Comparison of ENCODE assay signal across 21 cellular contexts in the genomic region with DNA sequence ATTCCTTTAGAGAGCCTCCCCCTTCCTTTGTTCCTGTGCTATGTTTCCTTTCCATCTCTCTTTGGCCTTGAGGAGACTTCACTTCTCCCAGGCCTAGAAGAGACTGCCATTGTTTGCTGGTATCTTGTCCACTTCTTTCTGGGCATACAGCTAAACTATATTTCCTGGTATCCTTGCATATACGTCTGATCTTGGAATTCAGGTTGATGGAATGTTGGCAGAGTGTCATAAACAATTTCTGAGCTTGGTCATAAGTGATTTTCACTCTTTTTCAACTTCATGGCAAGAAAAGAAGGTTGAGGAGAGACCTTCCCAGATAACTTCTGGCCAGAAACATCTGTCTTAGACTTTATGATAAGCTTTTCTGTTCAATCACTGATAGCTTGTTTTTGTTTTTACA.
DNase-seq lines count a peak whose midpoint lies in the region; ATAC-seq, FAIRE-seq and TF ChIP-seq lines count a peak whose summit lies in the region.
"Had no signal": no experiment of that assay in that cellular context is flagged by ENCODE, and none has a peak within 500 bp of the region (broad histone marks: within the 10 kb centered on the region; RNA-seq: fewer than 3 reads in every experiment).

No MANE protein-coding gene starts in this region.

- no peak overlapping the region for H3K4me3 ChIP-seq in astrocyte (ENCODE audit: insufficient read depth, low read depth, low read length)
- no peak overlapping the region for H3K4me3 ChIP-seq in fibroblast of pulmonary artery (replicated peaks; ENCODE audit: low read depth, low read length)
- H3K4me3 ChIP-seq: BLaER1 treated with 17β-estradiol and CSF1 and Interleukin-3, amounts not matched to agents 10 nM and 100 nM; GM12878; GM23248 had no signal

- H3K4me3 Mint-ChIP-seq in astrocyte (ENCODE audit: unreplicated experiment), result no peak overlapping the region
- no peak overlapping the region for H3K4me3 Mint-ChIP-seq in nephron
- H3K4me3 Mint-ChIP-seq: B cell; CD8-positive, alpha-beta T cell; IgD-negative memory B cell had no signal

- H4K20me1 ChIP-seq in astrocyte (ENCODE audit: insufficient read depth, low read length), result no peaks in the 10 kb centered on the region
- H4K20me1 ChIP-seq: BLaER1 treated with 17β-estradiol and CSF1 and Interleukin-3, amounts not matched to agents 10 nM and 100 nM had no signal

- no peaks in the 10 kb centered on the region for H3K4me1 ChIP-seq in astrocyte (ENCODE audit: insufficient read depth, low read length)
- H3K4me1 ChIP-seq: BLaER1 treated with 17β-estradiol and CSF1 and Interleukin-3, amounts not matched to agents 10 nM and 100 nM had no signal

- FAIRE-seq in astrocyte (lab: Jason Lieb, UNC), result no peak
- FAIRE-seq in GM19239 (lab: Jason Lieb, UNC), result no peak
- FAIRE-seq: GM12878, H54, HTR-8/SVneo had no signal

- no peak for ATAC-seq in HG02763 (IDR thresholded peaks at IDR 0.05; ENCODE audit: unreplicated experiment)
- ATAC-seq: CD8-positive, alpha-beta T cell; GM12878 had no signal

- H3K27ac Mint-ChIP-seq in astrocyte (ENCODE audit: unreplicated experiment), result no peak overlapping the region
- H3K27ac Mint-ChIP-seq in nephron, result peak overlapping the region in 2 of 3 experiments; percentile 6 to 49
- H3K27ac Mint-ChIP-seq: B cell; CD8-positive, alpha-beta T cell; IgD-negative memory B cell had no signal

- no peaks in the 10 kb centered on the region for H3K36me3 Mint-ChIP-seq in astrocyte (ENCODE audit: low read depth, unreplicated experiment)
- no peaks in the 10 kb centered on the region for H3K36me3 Mint-ChIP-seq in nephron (ENCODE audit: low read depth)
- H3K36me3 Mint-ChIP-seq: CD8-positive, alpha-beta T cell; IgD-negative memory B cell had no signal

- H3K4me1 Mint-ChIP-seq in astrocyte (ENCODE audit: low read depth, unreplicated experiment) (peaks cover 25% of the 10 kb centered on the region), nephron (peaks cover 33% of the 10 kb centered on the region)
- H3K4me1 Mint-ChIP-seq: B cell, IgD-negative memory B cell had no signal

- H3K9me3 Mint-ChIP-seq in astrocyte (ENCODE audit: unreplicated experiment) (no peaks in the 10 kb centered on the region), nephron (peaks cover 10% of the 10 kb centered on the region)

- H2AFZ ChIP-seq in astrocyte (ENCODE audit: low read depth, low read length), result no peak overlapping the region
- H2AFZ ChIP-seq: GM23248 had no signal

- no peak overlapping the region for H3K27ac ChIP-seq in astrocyte (ENCODE audit: low read depth, low read length)
- H3K27ac ChIP-seq: BLaER1 treated with 17β-estradiol and CSF1 and Interleukin-3, amounts not matched to agents 10 nM and 100 nM; GM23248 had no signal

- TF ChIP-seq CTCF in astrocyte (IDR thresholded peaks at IDR 0.05; ENCODE audit: insufficient read depth, low read depth, low read length) (no peak), fibroblast of pulmonary artery (IDR thresholded peaks at IDR 0.05; ENCODE audit: low read length, missing control alignments) (no peak), nephron (IDR thresholded peaks at IDR 0.05; ENCODE audit: unreplicated experiment in 3 of 3) (no peak)

- no peak overlapping the region for H3K9ac ChIP-seq in astrocyte (ENCODE audit: low read length)
- H3K9ac ChIP-seq: BLaER1 treated with 17β-estradiol and CSF1 and Interleukin-3, amounts not matched to agents 10 nM and 100 nM; GM23248 had no signal

- no peak overlapping the region for H3K4me2 ChIP-seq in astrocyte (ENCODE audit: low read length)
- H3K4me2 ChIP-seq: BLaER1 treated with 17β-estradiol and CSF1 and Interleukin-3, amounts not matched to agents 10 nM and 100 nM had no signal

- no peaks in the 10 kb centered on the region for H3K27me3 ChIP-seq in astrocyte (ENCODE audit: insufficient read depth, low read length)
- H3K27me3 ChIP-seq: BLaER1 treated with 17β-estradiol and CSF1 and Interleukin-3, amounts not matched to agents 10 nM and 100 nM had no signal

- H3K36me3 ChIP-seq in astrocyte (ENCODE audit: insufficient read depth, low read length), result no peaks in the 10 kb centered on the region
- H3K36me3 ChIP-seq: BLaER1 treated with 17β-estradiol and CSF1 and Interleukin-3, amounts not matched to agents 10 nM and 100 nM had no signal

- no peaks in the 10 kb centered on the region for H3K27me3 Mint-ChIP-seq in astrocyte (ENCODE audit: low read depth, unreplicated experiment)
- no peaks in the 10 kb centered on the region for H3K27me3 Mint-ChIP-seq in nephron (ENCODE audit: low read depth)
- H3K27me3 Mint-ChIP-seq: B cell had no signal

- no peaks in the 10 kb centered on the region for H3K9me3 ChIP-seq in astrocyte (ENCODE audit: insufficient read depth, low read depth, low read length)
- H3K9me3 ChIP-seq: BLaER1 treated with 17β-estradiol and CSF1 and Interleukin-3, amounts not matched to agents 10 nM and 100 nM had no signal

- peak; percentile 33 for DNase-seq in OCI-M1 (lab: John Stamatoyannopoulos, UW)
- DNase-seq in astrocyte (ENCODE audit: low read depth), result peak; percentile 23
- DNase-seq in fibroblast of pulmonary artery (ENCODE audit: low read depth), result peak; percentile 45
- no peak for DNase-seq in NCI-H2029 treated with DMSO at 0.1 percent for 48 hours (lab: John Stamatoyannopoulos, UW)
- no peak for DNase-seq in activated CD4-positive, alpha-beta T cell treated with anti-CD3 and anti-CD28 coated beads for 1 hour
- DNase-seq in GM19239 (ENCODE audit: insufficient read length, low spot score), result no peak
- DNase-seq: Calu3; CD8-positive, alpha-beta T cell; DMS53; DND-41; EL; GM23248; HCEC 1CT had no signal

- H3K79me2 ChIP-seq in astrocyte (ENCODE audit: insufficient read depth, low read length), result no peaks in the 10 kb centered on the region

Comparison
In these comparisons a context has a peak if more than half of its experiments do, and no peak if none do; other contexts are left out.
1. DNase-seq: peak in OCI-M1 (single experiment), astrocyte (single experiment) and fibroblast of pulmonary artery (single experiment); none in NCI-H2029 treated with DMSO at 0.1 percent for 48 hours (single experiment), activated CD4-positive, alpha-beta T cell treated with anti-CD3 and anti-CD28 coated beads for 1 hour (single experiment) and GM19239 (single experiment).